In genomic region chr11:108593214-108593909, GRCh38 we compare ENCODE assay signal across 8 cellular contexts. TPM values are rescaled to one million over a fixed set of nuclear protein-coding genes. Genes with fewer than 3 reads are reported as not detected.
A peak's percentile ranks its signal among the peaks of the same experiment; 100 is the strongest.
DNase-seq lines count a peak whose midpoint lies in the region; ATAC-seq lines count a peak whose summit lies in the region.

A gene with protein sequence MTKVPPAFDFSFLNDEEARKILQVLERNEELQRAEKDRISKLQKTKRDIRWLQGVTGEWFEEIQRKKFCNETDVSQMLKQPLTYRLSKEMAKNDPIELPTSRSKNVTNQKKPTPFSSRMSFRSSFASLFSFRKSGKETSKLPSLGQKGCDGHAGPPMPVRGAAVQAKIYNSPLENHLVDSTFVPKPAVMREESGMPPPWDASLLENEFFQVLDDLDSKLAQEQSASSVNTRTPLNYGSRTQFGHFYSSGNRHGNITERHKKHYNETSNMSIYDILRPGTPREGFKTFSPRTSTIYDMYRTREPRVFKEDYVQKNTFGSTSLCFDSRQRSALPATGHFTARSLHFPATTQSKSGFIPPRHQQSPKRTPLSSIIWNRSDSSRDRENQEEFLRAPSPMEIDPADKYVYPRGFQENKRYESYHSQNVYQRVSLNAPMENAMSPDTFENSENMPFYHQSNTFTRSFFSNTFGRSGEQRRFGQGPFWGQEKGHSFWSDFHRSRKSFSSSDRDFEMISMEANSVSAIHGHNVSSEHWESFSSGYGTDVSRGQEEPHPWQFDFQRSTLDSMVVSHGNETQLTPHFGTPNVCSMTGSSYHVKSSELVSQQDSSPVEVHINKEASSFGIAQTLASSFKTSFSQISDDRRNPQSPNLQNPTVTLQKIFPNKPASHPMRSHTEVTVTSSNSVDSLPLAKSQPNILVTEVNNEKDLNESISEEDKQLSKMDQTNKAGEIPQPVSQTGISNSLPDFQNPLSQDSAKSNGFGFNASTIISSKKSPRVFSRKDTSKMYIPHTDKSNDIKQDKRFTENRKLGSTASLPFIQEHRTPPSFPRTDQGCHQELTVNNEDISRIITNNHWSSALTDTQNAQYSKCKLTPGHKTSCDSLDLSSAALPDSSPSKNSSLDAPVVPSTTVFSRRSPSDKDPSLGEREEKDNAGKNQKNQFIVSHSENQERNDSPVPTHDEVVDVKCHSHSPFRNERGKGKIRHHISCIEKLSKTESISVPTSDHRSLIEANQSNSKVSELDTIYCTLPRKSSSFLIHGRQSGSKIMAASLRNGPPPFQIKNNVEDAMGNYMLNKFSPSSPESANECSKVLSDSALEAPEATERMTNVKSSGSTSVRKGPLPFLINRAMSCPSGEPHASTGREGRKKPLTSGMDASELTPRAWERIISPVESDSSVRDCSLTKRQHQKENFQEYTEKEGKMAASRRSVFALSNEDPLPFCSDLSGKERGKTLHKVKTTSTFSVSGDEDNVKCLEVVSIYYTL (N-terminal part only) (minus strand): TSS chr11:108593768. CDS start chr11:108593536, 232 bp downstream.

- H3K9ac ChIP-seq in GM23248, result no peak within 1 kb of the TSS

- H3K4me1 Mint-ChIP-seq in activated T-helper 17 cell treated with anti-CD3 and anti-CD28 coated beads, Interleukin-2, amount 50 U/mL, for 72 hours, result no peaks in the 10 kb centered on the region
- peaks cover 9 to 18% (median 14%) of the 10 kb centered on the region in 3 donors for H3K4me1 Mint-ChIP-seq in naive B cell
- peaks cover 15% of the 10 kb centered on the region for H3K4me1 Mint-ChIP-seq in stimulated activated effector memory CD8-positive, alpha-beta T cell treated with anti-CD3 and anti-CD28 coated beads, Interleukin-12 subunit alpha, Interleukin-12 subunit beta, amount 100 ng/mL, for 72 hours

- WGBS in GM23248 (ENCODE audit: low coverage in 1 of 2, low lambda C conversion rate in 2 of 2, missing lambda C conversion rate in 2 of 2), 2 experiments, result 1 to 4% methylated on average over 22 to 32 of the region's 37 CpGs

- peaks cover 3% of the 10 kb centered on the region for H3K27me3 Mint-ChIP-seq in activated T-helper 17 cell treated with anti-CD3 and anti-CD28 coated beads, Interleukin-2, amount 50 U/mL, for 72 hours
- peaks cover 20 to 40% (median 35%) of the 10 kb centered on the region in 3 donors for H3K27me3 Mint-ChIP-seq in naive B cell

- in situ Hi-C loops in GM23248 (cut with MboI), result no loop called here

- peak within 1 kb of the TSS; percentile 89 for H3K4me3 Mint-ChIP-seq in activated T-helper 17 cell treated with anti-CD3 and anti-CD28 coated beads, Interleukin-2, amount 50 U/mL, for 72 hours
- peak within 1 kb of the TSS; percentile 94 to 99 (median 96) for H3K4me3 Mint-ChIP-seq in naive B cell
- H3K4me3 Mint-ChIP-seq in stimulated activated effector memory CD8-positive, alpha-beta T cell treated with anti-CD3 and anti-CD28 coated beads, Interleukin-12 subunit alpha, Interleukin-12 subunit beta, amount 100 ng/mL, for 72 hours, result peak within 1 kb of the TSS; percentile 91

- no peaks in the 10 kb centered on the region for H3K9me2 ChIP-seq in GM23248 (ENCODE audit: insufficient read depth)

- H3K9me3 Mint-ChIP-seq in activated T-helper 17 cell treated with anti-CD3 and anti-CD28 coated beads, Interleukin-2, amount 50 U/mL, for 72 hours, result no peaks in the 10 kb centered on the region
- H3K9me3 Mint-ChIP-seq in naive B cell, result no peaks in the 10 kb centered on the region
- no peaks in the 10 kb centered on the region for H3K9me3 Mint-ChIP-seq in stimulated activated effector memory CD8-positive, alpha-beta T cell treated with anti-CD3 and anti-CD28 coated beads, Interleukin-12 subunit alpha, Interleukin-12 subunit beta, amount 100 ng/mL, for 72 hours

- peak; percentile 100 for DNase-seq in DMS79 (lab: John Stamatoyannopoulos, UW)
- peak; percentile 50 for DNase-seq in GM23248
- peak; percentile 68 for DNase-seq in RPMI7951 (ENCODE audit: low read depth)
- peak; percentile 29 for DNase-seq in fibroblast of peridontal ligament (ENCODE audit: extremely low read depth)
- DNase-seq in naive B cell, result peak; percentile 71
- peak; percentile 59 to 87 for DNase-seq in stimulated activated effector memory CD8-positive, alpha-beta T cell treated with anti-CD3 and anti-CD28 coated beads, Interleukin-12 subunit alpha, Interleukin-12 subunit beta, amount 100 ng/mL, for 72 hours (ENCODE audit: low spot score in 2 of 2)

- peak; percentile 97 for ATAC-seq in activated T-helper 17 cell treated with anti-CD3 and anti-CD28 coated beads, Interleukin-2, amount 50 U/mL, for 72 hours (replicated peaks)
- peak; percentile 88 to 91 for ATAC-seq in naive B cell (ENCODE audit: low read depth in 2 of 2)
- ATAC-seq in stimulated activated effector memory CD8-positive, alpha-beta T cell treated with anti-CD3 and anti-CD28 coated beads, Interleukin-12 subunit alpha, Interleukin-12 subunit beta, amount 100 ng/mL, for 72 hours, result peak; percentile 96

- peak within 1 kb of the TSS; percentile 82 for H3K4me3 ChIP-seq in GM23248

- H4K20me1 ChIP-seq in GM23248 (ENCODE audit: insufficient read depth), result no peaks in the 10 kb centered on the region

- no peak within 1 kb of the TSS for H3K27ac ChIP-seq in GM23248
- H3K27ac ChIP-seq in KOPT-K1 (ENCODE audit: low read depth, low read length, poor library complexity, severe bottlenecking), result peak within 1 kb of the TSS; percentile 18

- H3K79me2 ChIP-seq in GM23248 (ENCODE audit: insufficient read depth), result no peaks in the 10 kb centered on the region

- peaks cover 58% of the 10 kb centered on the region for H3K27me3 ChIP-seq in GM23248 (replicated peaks; ENCODE audit: insufficient read depth)

- H2AFZ ChIP-seq in GM23248, result peak within 1 kb of the TSS; percentile 85

- H3K36me3 Mint-ChIP-seq in activated T-helper 17 cell treated with anti-CD3 and anti-CD28 coated beads, Interleukin-2, amount 50 U/mL, for 72 hours (ENCODE audit: low read depth), result no peaks in the 10 kb centered on the region
- H3K36me3 Mint-ChIP-seq in naive B cell, result peaks cover 4 to 8% of the 10 kb centered on the region in 2 donors
- no peaks in the 10 kb centered on the region for H3K36me3 Mint-ChIP-seq in stimulated activated effector memory CD8-positive, alpha-beta T cell treated with anti-CD3 and anti-CD28 coated beads, Interleukin-12 subunit alpha, Interleukin-12 subunit beta, amount 100 ng/mL, for 72 hours

- peak within 1 kb of the TSS; percentile 88 for H3K27ac Mint-ChIP-seq in activated T-helper 17 cell treated with anti-CD3 and anti-CD28 coated beads, Interleukin-2, amount 50 U/mL, for 72 hours
- H3K27ac Mint-ChIP-seq in naive B cell, result peak within 1 kb of the TSS; percentile 63 to 94 (median 84)
- H3K27ac Mint-ChIP-seq in stimulated activated effector memory CD8-positive, alpha-beta T cell treated with anti-CD3 and anti-CD28 coated beads, Interleukin-12 subunit alpha, Interleukin-12 subunit beta, amount 100 ng/mL, for 72 hours, result peak within 1 kb of the TSS; percentile 91

- H3K36me3 ChIP-seq in GM23248 (ENCODE audit: low read depth) (no peaks in the 10 kb centered on the region), KOPT-K1 (ENCODE audit: insufficient read depth, low read length) (no peaks in the 10 kb centered on the region)

- H3K4me1 ChIP-seq in GM23248 (ENCODE audit: insufficient read depth), result no peaks in the 10 kb centered on the region

- peak within 1 kb of the TSS; percentile 99 for H3K4me2 ChIP-seq in GM23248 (ENCODE audit: unreplicated experiment)

- no peaks in the 10 kb centered on the region for H3F3A ChIP-seq in GM23248 (ENCODE audit: insufficient read depth)

- no peaks in the 10 kb centered on the region for H3K9me3 ChIP-seq in GM23248 (ENCODE audit: low read depth)
- H3K9me3 ChIP-seq in KOPT-K1 (ENCODE audit: insufficient read depth, low read length, poor library complexity, severe bottlenecking), result no peaks in the 10 kb centered on the region

RNA-seq across cellular contexts. Expression of the gene that starts here (rescaled TPM):
- total RNA-seq in GM23248 (2014; rRNA removed; shearing (Covaris generic)), result 0.13 TPM in 1 of 2 replicates, not detected in the other
- polyA plus RNA-seq in GM23248 (2016; fragmentation: Nextera tagmentation; extraction: Ambion mirVana) (0.19 TPM in 1 of 2 replicates, not detected in the other), naive B cell (ENCODE audit: low read depth in 6 of 6) (1 to 10 TPM in 1 of 6 donors, under 1 TPM in 4, not detected in 1; 0.05 to 1.0 (median 0.31) TPM)
- total RNA-seq in RPMI7951 (2014; rRNA removed; shearing (Covaris generic)), result 0.10 and 0.12 TPM in 2 replicates
- total RNA-seq in activated T-helper 17 cell treated with anti-CD3 and anti-CD28 coated beads, Interleukin-2, amount 50 U/mL, for 72 hours, result 1 to 10 TPM; 2.4 to 6.0 TPM

Comparison
In these comparisons a context has a peak if more than half of its experiments do, and no peak if none do; other contexts are left out.
1. Peak in DNase-seq, H3K4me3 ChIP-seq and H3K4me2 ChIP-seq in GM23248; RNA of the gene not detected or under 1 TPM.
2. Peak in DNase-seq in RPMI7951; RNA of the gene not detected or under 1 TPM.
3. DNase-seq: peak in every context shown above with its lines; median percentile 100 in DMS79; 73 in stimulated activated effector memory CD8-positive, alpha-beta T cell treated with anti-CD3 and anti-CD28 coated beads, Interleukin-12 subunit alpha, Interleukin-12 subunit beta, amount 100 ng/mL, for 72 hours; 71 in naive B cell; 68 in RPMI7951; 50 in GM23248; 29 in fibroblast of peridontal ligament.